ENCODE assay signal across 8 cellular contexts in genomic region chr20:4896971-4897497, GRCh38.
DNase-seq lines count a peak whose midpoint lies in the region; ATAC-seq, FAIRE-seq and TF ChIP-seq lines count a peak whose summit lies in the region.

No MANE protein-coding gene starts in this region.

- H3K36me3 ChIP-seq in GM12878 (ENCODE audit: control insufficient read depth in 2 of 2, insufficient read depth in 2 of 2, low read length in 1 of 2) (peaks cover 0 to 38% of the 10 kb centered on the region in 2 experiments; a peak in 2 of 4 replicates), osteoblast (ENCODE audit: insufficient read depth, low read length) (no peaks in the 10 kb centered on the region)

- H2AFZ ChIP-seq in GM12878 (ENCODE audit: control insufficient read depth, low read depth, low read length), result no peak overlapping the region
- H2AFZ ChIP-seq in osteoblast (ENCODE audit: low read length), result no peak overlapping the region

- H3K4me2 ChIP-seq in GM12878 (ENCODE audit: control insufficient read depth, insufficient read depth), result no peak overlapping the region
- no peak overlapping the region for H3K4me2 ChIP-seq in osteoblast (ENCODE audit: insufficient read depth, low read length)

- no TSS peak for BruUV-seq in GM12878 (replicated peaks; lab: Mats Ljungman, UMichigan)

- H3K4me1 ChIP-seq in GM12878 (ENCODE audit: control insufficient read depth, insufficient read depth, low read length) (peaks cover 10% of the 10 kb centered on the region), osteoblast (ENCODE audit: insufficient read depth, low read length) (peaks cover 12% of the 10 kb centered on the region)

- no peaks in the 10 kb centered on the region for H3K27me3 ChIP-seq in GM12878 (replicated peaks in 1 of 2; ENCODE audit: control insufficient read depth in 2 of 2, insufficient read depth in 2 of 2, low read length in 1 of 2)
- no peaks in the 10 kb centered on the region for H3K27me3 ChIP-seq in osteoblast (ENCODE audit: insufficient read depth, low read length)

- SMC1A ChIA-PET in GM12878 (lab: Charles Lee; ENCODE audit: uncharacterized antibody, unreplicated experiment), result no interaction called here

- POLR2A ChIA-PET in GM12878 (lab: Charles Lee), result interaction anchor here (0.6 kb wide), 1 partner anchor 191 kb away, joined by 5 read pairs; no protein-coding TSS in a partner anchor

- in situ Hi-C loops in GM12878 (cut with MboI), result no loop called here
- in situ Hi-C loops in G401 (cut with HindIII; ENCODE audit: low sequenced_read_pairs), result no loop called here

- no peak overlapping the region for H3K9ac ChIP-seq in GM12878 (ENCODE audit: control insufficient read depth, insufficient read depth, low read length)

- H3K4me3 ChIP-seq in GM12878 (no peak overlapping the region), osteoblast (ENCODE audit: insufficient read depth, low read length) (no peak overlapping the region)

- H3K79me2 ChIP-seq in GM12878 (ENCODE audit: control insufficient read depth, insufficient read depth, low read length) (no peaks in the 10 kb centered on the region), osteoblast (ENCODE audit: insufficient read depth, low read length) (no peaks in the 10 kb centered on the region)

- WGBS in GM12878 (ENCODE audit: insufficient coverage, insufficient replicate concordance, low lambda C conversion rate, missing lambda C conversion rate), result 57% methylated on average over 9 of the region's 9 CpGs

- TF ChIP-seq CTCF in GM12878 (IDR thresholded peaks at IDR 0.05 in 2 of 3, conservative IDR thresholded peaks at IDR 0.05 in 1 of 3; ENCODE audit: control insufficient read depth in 2 of 3, extremely low read depth in 1 of 3, insufficient read depth in 1 of 3, low read depth in 3 of 3, low read length in 3 of 3) (peak; percentile 15 to 36 (median 35); a peak in 3 of 6 replicates), osteoblast (IDR thresholded peaks at IDR 0.05; ENCODE audit: extremely low read depth, low read depth, low read length) (no peak)

- peak; percentile 30; the same call in 1 of the 2 replicates for TF ChIP-seq RAD21 in GM12878 (IDR thresholded peaks at IDR 0.05; ENCODE audit: insufficient read depth, low read depth, low read length)

- CTCF ChIA-PET in GM12878 (lab: Yijun Ruan, JAX), result interaction anchor here (0.6 kb wide), 1 partner anchor 12 kb away, joined by 3 read pairs; no protein-coding TSS in a partner anchor

- RAD21 ChIA-PET in GM12878 (lab: Charles Lee; ENCODE audit: unreplicated experiment), result no interaction called here

- intact Hi-C loops in GM12878 (cut with micrococcal nuclease; ENCODE audit: unreplicated experiment), result no loop called here

- TF ChIP-seq POLR2A in GM12878 (IDR thresholded peaks at IDR 0.05; ENCODE audit: low read depth, low read length), result no peak

- H4K20me1 ChIP-seq in GM12878 (ENCODE audit: control insufficient read depth, insufficient read depth) (no peaks in the 10 kb centered on the region; the same call in 1 of the 2 replicates), osteoblast (ENCODE audit: insufficient read depth, low read length) (peaks cover 23% of the 10 kb centered on the region)

- TF ChIP-seq EP300 in GM12878 (IDR thresholded peaks at IDR 0.05; ENCODE audit: borderline replicate concordance in 1 of 2, control insufficient read depth in 1 of 2, low read depth in 2 of 2, low read length in 2 of 2), result no peak

- FAIRE-seq in GM12878 (lab: Jason Lieb, UNC), result no peak

- DNase-seq in activated CD4-positive, alpha-beta T cell treated with anti-CD3 and anti-CD28 coated beads for 48 hours, result peak; percentile 28
- DNase-seq in activated CD4-positive, alpha-beta T cell treated with anti-CD3 and anti-CD28 coated beads, Interleukin-2, amount 50 U/mL, for 4 hours, result no peak
- DNase-seq in M059J (ENCODE audit: low read depth) (peak; percentile 8), GM12878 (ENCODE audit: low read depth, low spot score) (no peak), osteoblast (ENCODE audit: insufficient read length, low spot score, missing footprints) (peak; percentile 47), G401 (ENCODE audit: low spot score) (no peak)

- H3K27ac ChIP-seq in GM12878 (ENCODE audit: control insufficient read depth, insufficient read depth) (no peak overlapping the region), osteoblast (ENCODE audit: low read depth, low read length) (no peak overlapping the region)

- peak; percentile 43 for ATAC-seq in GM12878
- ATAC-seq in GM21423 (IDR thresholded peaks at IDR 0.05; ENCODE audit: unreplicated experiment), result no peak
- ATAC-seq in GM21825 (IDR thresholded peaks at IDR 0.05; ENCODE audit: unreplicated experiment), result no peak

- H3K9me3 ChIP-seq in GM12878 (replicated peaks; ENCODE audit: control insufficient read depth, insufficient read depth, low read length), result no peaks in the 10 kb centered on the region
- H3K9me3 ChIP-seq in osteoblast (ENCODE audit: low read depth, low read length), result no peaks in the 10 kb centered on the region

TF ChIP-seq in GM12878, 131 proteins besides CTCF, POLR2A, EP300 and RAD21:
- no peak for TF ChIP-seq NRF1 (conservative IDR thresholded peaks at IDR 0.05; ENCODE audit: low read depth, low read length)
- peak; percentile 23; the same call in 1 of the 2 replicates for TF ChIP-seq SMC3 (IDR thresholded peaks at IDR 0.05; ENCODE audit: borderline replicate concordance, low read length)

Comparison
In these comparisons a context has a peak if more than half of its experiments do, and no peak if none do; other contexts are left out.
1. DNase-seq: peak in activated CD4-positive, alpha-beta T cell treated with anti-CD3 and anti-CD28 coated beads for 48 hours (single experiment), M059J (single experiment) and osteoblast (single experiment); none in activated CD4-positive, alpha-beta T cell treated with anti-CD3 and anti-CD28 coated beads, Interleukin-2, amount 50 U/mL, for 4 hours (0 of 2), GM12878 (single experiment) and G401 (single experiment).